In the genomic region with DNA sequence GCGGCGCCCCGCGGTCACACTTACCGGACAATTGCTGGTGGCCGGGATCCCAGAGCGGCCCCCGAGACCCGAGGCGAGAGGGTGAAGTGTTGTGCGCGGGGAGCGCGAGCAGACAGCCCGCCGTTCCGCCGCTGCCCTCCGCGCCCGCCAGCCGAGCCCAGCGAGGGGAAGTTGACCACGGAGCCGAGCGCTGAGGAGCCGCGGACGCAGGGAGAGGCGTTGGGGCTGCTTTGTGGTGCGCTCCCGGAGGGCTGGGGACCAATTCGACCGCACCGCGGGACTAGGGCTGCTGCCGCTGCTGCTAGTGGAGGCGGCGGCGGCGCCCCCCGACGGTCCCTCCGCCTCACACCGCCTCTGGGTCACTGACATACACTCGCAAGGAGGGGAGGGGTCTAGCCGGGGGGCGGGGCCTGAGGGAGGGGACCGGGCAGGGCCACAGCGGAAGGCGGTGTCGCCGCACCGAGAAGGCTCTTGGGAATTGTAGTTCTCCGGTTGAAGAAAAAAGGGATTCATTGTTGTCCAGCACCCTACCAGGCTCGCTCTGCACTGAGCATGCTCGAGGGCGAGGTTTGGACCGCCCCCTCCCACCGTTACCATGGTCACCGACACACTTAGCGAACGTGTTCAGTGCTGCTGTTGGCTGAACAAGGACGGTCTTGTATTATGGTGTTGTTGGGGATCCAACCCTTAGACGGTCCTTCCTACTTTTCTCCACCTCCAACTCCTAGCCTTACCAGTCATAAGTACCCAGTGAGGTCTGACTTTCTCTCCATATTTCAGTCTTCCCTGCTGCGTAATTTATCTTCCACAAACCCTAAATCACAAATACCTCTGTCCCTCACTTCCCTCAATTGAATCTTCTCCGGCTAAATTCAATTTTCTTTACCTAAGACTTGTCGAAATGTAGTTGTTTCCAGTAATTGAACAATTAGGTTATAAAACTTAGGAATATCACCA, we compare ENCODE assay signal across 8 cellular contexts. TPM values are rescaled to one million over a fixed set of nuclear protein-coding genes. Genes with fewer than 3 reads are reported as not detected.
DNase-seq lines count a peak whose midpoint lies in the region; ATAC-seq and TF ChIP-seq lines count a peak whose summit lies in the region.

A gene with protein sequence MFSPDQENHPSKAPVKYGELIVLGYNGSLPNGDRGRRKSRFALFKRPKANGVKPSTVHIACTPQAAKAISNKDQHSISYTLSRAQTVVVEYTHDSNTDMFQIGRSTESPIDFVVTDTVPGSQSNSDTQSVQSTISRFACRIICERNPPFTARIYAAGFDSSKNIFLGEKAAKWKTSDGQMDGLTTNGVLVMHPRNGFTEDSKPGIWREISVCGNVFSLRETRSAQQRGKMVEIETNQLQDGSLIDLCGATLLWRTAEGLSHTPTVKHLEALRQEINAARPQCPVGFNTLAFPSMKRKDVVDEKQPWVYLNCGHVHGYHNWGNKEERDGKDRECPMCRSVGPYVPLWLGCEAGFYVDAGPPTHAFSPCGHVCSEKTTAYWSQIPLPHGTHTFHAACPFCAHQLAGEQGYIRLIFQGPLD (minus strand): TSS at position 364 of the 957 bp plus-strand sequence. CDS start 36,110 bp downstream, outside the sequence.

- H3K27ac Mint-ChIP-seq in activated naive CD8-positive, alpha-beta T cell treated with anti-CD3 and anti-CD28 coated beads, Interleukin-2, amount 50 U/mL, for 24 hours, result peak within 1 kb of the TSS; percentile 92
- peak within 1 kb of the TSS; percentile 89 for H3K27ac Mint-ChIP-seq in type B pancreatic cell

- H3K4me3 ChIP-seq in GM12875 (ENCODE audit: low read depth, low read length), result peak within 1 kb of the TSS; percentile 92

- peak within 1 kb of the TSS; percentile 92 for H3K4me3 Mint-ChIP-seq in activated naive CD8-positive, alpha-beta T cell treated with anti-CD3 and anti-CD28 coated beads, Interleukin-2, amount 50 U/mL, for 24 hours
- peak within 1 kb of the TSS; percentile 91 for H3K4me3 Mint-ChIP-seq in type B pancreatic cell

- no peaks in the 10 kb centered on the region for H3K27me3 Mint-ChIP-seq in activated naive CD8-positive, alpha-beta T cell treated with anti-CD3 and anti-CD28 coated beads, Interleukin-2, amount 50 U/mL, for 24 hours
- H3K27me3 Mint-ChIP-seq in type B pancreatic cell, result no peaks in the 10 kb centered on the region

- no peaks in the 10 kb centered on the region for H3K9me3 Mint-ChIP-seq in activated naive CD8-positive, alpha-beta T cell treated with anti-CD3 and anti-CD28 coated beads, Interleukin-2, amount 50 U/mL, for 24 hours
- H3K9me3 Mint-ChIP-seq in type B pancreatic cell, result no peaks in the 10 kb centered on the region

- ATAC-seq in HG02798 (IDR thresholded peaks at IDR 0.05; ENCODE audit: poor library complexity, unreplicated experiment), result peak; percentile 85
- ATAC-seq in activated naive CD8-positive, alpha-beta T cell treated with anti-CD3 and anti-CD28 coated beads, Interleukin-2, amount 50 U/mL, for 24 hours, result peak; percentile 93

- intact Hi-C loops in cardiac septum (cut with DNase I), result loop anchor here (5.0 kb wide), 4 partner anchors 68 to 183 kb away; no protein-coding TSS in a partner anchor

- H3K36me3 Mint-ChIP-seq in activated naive CD8-positive, alpha-beta T cell treated with anti-CD3 and anti-CD28 coated beads, Interleukin-2, amount 50 U/mL, for 24 hours (ENCODE audit: low read depth), result peaks cover 4% of the 10 kb centered on the region
- no peaks in the 10 kb centered on the region for H3K36me3 Mint-ChIP-seq in type B pancreatic cell

- DNase-seq in NCI-H1417 treated with DMSO at 0.1 percent for 48 hours (lab: John Stamatoyannopoulos, UW) (peak; percentile 99), SW480 (ENCODE audit: low spot score) (peak; percentile 100), cardiac septum (ENCODE audit: low spot score) (peak; percentile 98), pons (ENCODE audit: low spot score) (peak; percentile 99), type B pancreatic cell (ENCODE audit: extremely low spot score, unreplicated experiment) (peak; percentile 95)
- DNase-seq in activated naive CD8-positive, alpha-beta T cell treated with anti-CD3 and anti-CD28 coated beads, Interleukin-2, amount 50 U/mL, for 24 hours, result peak; percentile 92

- peak; percentile 46; the same call in 1 of the 2 replicates for TF ChIP-seq CTCF in GM12875 (IDR thresholded peaks at IDR 0.05; ENCODE audit: borderline replicate concordance, insufficient read depth, low read depth, low read length)
- TF ChIP-seq CTCF in type B pancreatic cell (conservative IDR thresholded peaks at IDR 0.05), result no peak

- peaks cover 32% of the 10 kb centered on the region for H3K4me1 Mint-ChIP-seq in activated naive CD8-positive, alpha-beta T cell treated with anti-CD3 and anti-CD28 coated beads, Interleukin-2, amount 50 U/mL, for 24 hours
- peaks cover 30% of the 10 kb centered on the region for H3K4me1 Mint-ChIP-seq in type B pancreatic cell (ENCODE audit: unreplicated experiment)

RNA-seq across cellular contexts. Expression of the gene that starts here (rescaled TPM):
- 9.0 TPM for total RNA-seq in cardiac septum
- total RNA-seq in type B pancreatic cell (ENCODE audit: low replicate concordance), result 57.5 and 58.2 TPM in 2 replicates

Comparison
In these comparisons a context has a peak if more than half of its experiments do, and no peak if none do; other contexts are left out.
1. Peak in every context shown above with its lines: DNase-seq, ATAC-seq and H3K4me3 ChIP-seq.